9 cellular contexts compared by ENCODE assay signal in the genomic region with DNA sequence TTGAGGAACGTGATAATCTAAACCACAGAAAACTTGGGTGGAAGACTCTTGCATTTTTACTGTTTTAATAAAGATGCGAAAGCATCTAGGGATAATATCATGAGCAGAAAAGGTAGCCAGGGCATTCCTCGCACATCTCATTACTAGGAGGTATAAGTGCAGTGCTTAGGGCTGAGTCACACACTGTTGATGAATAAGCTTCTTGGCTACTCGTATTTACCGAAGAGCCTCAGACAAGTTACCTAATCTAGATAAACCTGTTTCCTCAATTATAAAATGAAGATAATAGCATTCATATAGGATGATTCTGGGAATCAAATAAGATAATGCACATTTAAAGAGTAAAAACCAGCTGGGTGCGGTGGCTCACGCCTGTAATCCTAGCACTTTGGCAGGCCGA. TPM values are rescaled to one million over a fixed set of nuclear protein-coding genes. Genes with fewer than 3 reads are reported as not detected.
A peak's percentile ranks its signal among the peaks of the same experiment; 100 is the strongest.
DNase-seq lines count a peak whose midpoint lies in the region; ATAC-seq and TF ChIP-seq lines count a peak whose summit lies in the region.
"Had no signal": no experiment of that assay in that cellular context is flagged by ENCODE, and none has a peak within 500 bp of the region (broad histone marks: within the 10 kb centered on the region; RNA-seq: fewer than 3 reads in every experiment).

No MANE protein-coding gene starts in this region.

- H3K36me3 Mint-ChIP-seq in activated CD4-positive, alpha-beta T cell treated with anti-CD3 and anti-CD28 coated beads, Interleukin-2, amount 10 ng/mL, durations not matched to agents 7 days and 5 days (ENCODE audit: low read depth), result peaks cover 9% of the 10 kb centered on the region
- peaks cover 9% of the 10 kb centered on the region for H3K36me3 Mint-ChIP-seq in progenitor cell of endocrine pancreas (ENCODE audit: insufficient read depth)

- intact Hi-C loops in OCI-LY7 (cut with micrococcal nuclease; ENCODE audit: unreplicated experiment), result no loop called here
- intact Hi-C loops in sciatic nerve (cut with DNase I), result no loop called here

- H3K36me3 ChIP-seq in OCI-LY7 (ENCODE audit: insufficient read depth, low read length), result peaks cover 22% of the 10 kb centered on the region
- no peaks in the 10 kb centered on the region for H3K36me3 ChIP-seq in endocrine pancreas (ENCODE audit: control insufficient read depth, insufficient read depth, low read length)

- peak overlapping the region; percentile 82 for H3K4me2 ChIP-seq in OCI-LY7 (ENCODE audit: low read length)

- no peaks in the 10 kb centered on the region for H3K79me2 ChIP-seq in OCI-LY7 (ENCODE audit: insufficient read depth, low read depth, low read length)

- no peak for DNase-seq in activated CD4-positive, alpha-beta T cell treated with anti-CD3 and anti-CD28 coated beads, Interleukin-2, amount 10 ng/mL, durations not matched to agents 7 days and 5 days
- DNase-seq in activated CD4-positive, alpha-beta T cell treated with anti-CD3 and anti-CD28 coated beads, Interleukin-2, amount 50 U/mL, for 48 hours, result no peak
- no peak for DNase-seq in OCI-LY7 (ENCODE audit: low spot score)
- DNase-seq in progenitor cell of endocrine pancreas (ENCODE audit: low spot score, unreplicated experiment), result no peak
- DNase-seq in pons (ENCODE audit: low spot score), result no peak
- no peak for DNase-seq in sciatic nerve (ENCODE audit: low spot score)
- no peak for DNase-seq in stimulated activated CD4-positive, alpha-beta T cell treated with anti-CD3 and anti-CD28 coated beads, Interleukin-12 subunit alpha, Interleukin-12 subunit beta, amount 100 ng/mL, for 4 hours

- TF ChIP-seq CTCF in OCI-LY7 (conservative IDR thresholded peaks at IDR 0.05; ENCODE audit: low read length) (no peak), progenitor cell of endocrine pancreas (IDR thresholded peaks at IDR 0.05; ENCODE audit: unreplicated experiment) (no peak)

- peaks cover 22% of the 10 kb centered on the region for H3K27me3 Mint-ChIP-seq in activated CD4-positive, alpha-beta T cell treated with anti-CD3 and anti-CD28 coated beads, Interleukin-2, amount 10 ng/mL, durations not matched to agents 7 days and 5 days
- H3K27me3 Mint-ChIP-seq in progenitor cell of endocrine pancreas, result peaks cover 9% of the 10 kb centered on the region

- POLR2A ChIA-PET in activated CD4-positive, alpha-beta T cell treated with anti-CD3 and anti-CD28 coated beads, Interleukin-2, amount 10 ng/mL, durations not matched to agents 7 days and 5 days (lab: Charles Lee), result no interaction called here
- POLR2A ChIA-PET in OCI-LY7 (lab: Charles Lee), result interaction anchor here (0.8 to 3.4 kb wide), 2 partner anchors 18 to 52 kb away, joined by 3 to 17 read pairs; no protein-coding TSS in a partner anchor

- peaks cover 27% of the 10 kb centered on the region for H3K4me1 ChIP-seq in OCI-LY7 (ENCODE audit: insufficient read depth, low read length, poor library complexity, severe bottlenecking)
- H3K4me1 ChIP-seq in endocrine pancreas (ENCODE audit: control insufficient read depth, insufficient read depth, low read length), result peaks cover 4% of the 10 kb centered on the region

- CTCF ChIA-PET in activated CD4-positive, alpha-beta T cell treated with anti-CD3 and anti-CD28 coated beads, Interleukin-2, amount 10 ng/mL, durations not matched to agents 7 days and 5 days (lab: Charles Lee), result interaction anchor here (0.9 kb wide), 1 partner anchor 10 kb away, joined by 3 read pairs; no protein-coding TSS in a partner anchor
- CTCF ChIA-PET in OCI-LY7 (lab: Charles Lee; ENCODE audit: unreplicated experiment), result no interaction called here

- H3K9me3 ChIP-seq in OCI-LY7 (ENCODE audit: low read length) (no peaks in the 10 kb centered on the region), endocrine pancreas (ENCODE audit: control insufficient read depth, low read length) (no peaks in the 10 kb centered on the region)
- H3K9me3 ChIP-seq: BLaER1 had no signal

- peak overlapping the region; percentile 92 for H2AFZ ChIP-seq in OCI-LY7 (ENCODE audit: low read length)

- H4K20me1 ChIP-seq in OCI-LY7 (ENCODE audit: insufficient read depth, low read length), result no peaks in the 10 kb centered on the region

- H3K9ac ChIP-seq in endocrine pancreas (ENCODE audit: control insufficient read depth, insufficient read depth, low read length), result no peak overlapping the region

- H3K27me3 ChIP-seq in endocrine pancreas (ENCODE audit: control insufficient read depth, insufficient read depth, low read length), result no peaks in the 10 kb centered on the region

- H3K4me3 Mint-ChIP-seq in activated CD4-positive, alpha-beta T cell treated with anti-CD3 and anti-CD28 coated beads, Interleukin-2, amount 10 ng/mL, durations not matched to agents 7 days and 5 days, result peak overlapping the region; percentile 71
- H3K4me3 Mint-ChIP-seq in progenitor cell of endocrine pancreas (ENCODE audit: low read depth), result peak overlapping the region; percentile 81

- BruUV-seq in OCI-LY7 (replicated peaks; lab: Mats Ljungman, UMichigan), result no TSS peak

- ATAC-seq in sciatic nerve, result no peak

- no peak overlapping the region for H3K27ac ChIP-seq in OCI-LY7 (ENCODE audit: low read depth, low read length, poor library complexity, severe bottlenecking)
- H3K27ac ChIP-seq: BLaER1 had no signal

- H3K9me3 Mint-ChIP-seq in activated CD4-positive, alpha-beta T cell treated with anti-CD3 and anti-CD28 coated beads, Interleukin-2, amount 10 ng/mL, durations not matched to agents 7 days and 5 days, result no peaks in the 10 kb centered on the region
- no peaks in the 10 kb centered on the region for H3K9me3 Mint-ChIP-seq in progenitor cell of endocrine pancreas (ENCODE audit: low read depth)

- no peak overlapping the region for H3K27ac Mint-ChIP-seq in activated CD4-positive, alpha-beta T cell treated with anti-CD3 and anti-CD28 coated beads, Interleukin-2, amount 10 ng/mL, durations not matched to agents 7 days and 5 days
- H3K27ac Mint-ChIP-seq in progenitor cell of endocrine pancreas, result no peak overlapping the region

- no peaks in the 10 kb centered on the region for H3K9me2 ChIP-seq in OCI-LY7 (ENCODE audit: insufficient read depth, low read length)

- H3K4me3 ChIP-seq in OCI-LY7 (ENCODE audit: low read depth, low read length, poor library complexity, severe bottlenecking) (peak overlapping the region; percentile 68), endocrine pancreas (ENCODE audit: control insufficient read depth, insufficient read depth, low read length) (peak overlapping the region; percentile 45)

- peaks cover 16% of the 10 kb centered on the region for H3K4me1 Mint-ChIP-seq in activated CD4-positive, alpha-beta T cell treated with anti-CD3 and anti-CD28 coated beads, Interleukin-2, amount 10 ng/mL, durations not matched to agents 7 days and 5 days
- H3K4me1 Mint-ChIP-seq in progenitor cell of endocrine pancreas (ENCODE audit: low read depth), result peaks cover 7% of the 10 kb centered on the region

RNA-seq across cellular contexts. Expression of a gene that starts 0.8 kb away (rescaled TPM):
- total RNA-seq in activated CD4-positive, alpha-beta T cell treated with anti-CD3 and anti-CD28 coated beads, Interleukin-2, amount 10 ng/mL, durations not matched to agents 7 days and 5 days, result under 1 TPM; 0.10 to 0.15 TPM
- 0.46 and 0.50 TPM in 2 replicates for total RNA-seq in OCI-LY7 (2014; rRNA removed; shearing (Covaris generic))
- total RNA-seq in OCI-LY7 (2022) (0.66 and 0.76 TPM in 2 replicates), progenitor cell of endocrine pancreas (1.2 and 1.4 TPM in 2 replicates), sciatic nerve (0.40 TPM)

RNA-seq across cellular contexts. Expression of a gene that starts 19.9 kb away (rescaled TPM):
- total RNA-seq in activated CD4-positive, alpha-beta T cell treated with anti-CD3 and anti-CD28 coated beads, Interleukin-2, amount 10 ng/mL, durations not matched to agents 7 days and 5 days, result 10 to 100 TPM; 43.0 to 47.1 TPM
- total RNA-seq in OCI-LY7 (2014; rRNA removed; shearing (Covaris generic)), result 22.5 and 27.2 TPM in 2 replicates
- total RNA-seq in OCI-LY7 (2022), result 39.4 and 39.6 TPM in 2 replicates
- 65.6 and 69.8 TPM in 2 replicates for total RNA-seq in progenitor cell of endocrine pancreas
- total RNA-seq in sciatic nerve, result 34.9 TPM

RNA-seq across cellular contexts. Expression of a gene that starts 20.1 kb away (rescaled TPM):
- 10 to 100 TPM; 16.0 to 18.3 TPM for total RNA-seq in activated CD4-positive, alpha-beta T cell treated with anti-CD3 and anti-CD28 coated beads, Interleukin-2, amount 10 ng/mL, durations not matched to agents 7 days and 5 days
- total RNA-seq in OCI-LY7 (2014; rRNA removed; shearing (Covaris generic)), result 4.1 and 6.7 TPM in 2 replicates
- total RNA-seq in OCI-LY7 (2022) (16.4 and 19.0 TPM in 2 replicates), progenitor cell of endocrine pancreas (42.3 and 45.9 TPM in 2 replicates), sciatic nerve (17.3 TPM)
